In genomic region chr11:10633261-10633660, GRCh38 we compare ENCODE assay signal across 15 cellular contexts.
"Had no signal": no experiment of that assay in that cellular context is flagged by ENCODE, and none has a peak within 500 bp of the region (broad histone marks: within the 10 kb centered on the region; RNA-seq: fewer than 3 reads in every experiment).

No MANE protein-coding gene starts in this region.

- H3K27ac ChIP-seq: colonic mucosa, heart right ventricle, parathyroid adenoma, testis, uterus had no signal

- H3K27ac Mint-ChIP-seq: activated CD8-positive, alpha-beta T cell treated with anti-CD3 and anti-CD28 coated beads, Interleukin-2, amount 10 ng/mL, durations not matched to agents 7 days and 5 days; activated naive CD4-positive, alpha-beta T cell treated with anti-CD3 and anti-CD28 coated beads for 36 hours had no signal

- ATAC-seq: activated CD8-positive, alpha-beta T cell treated with anti-CD3 and anti-CD28 coated beads, Interleukin-2, amount 10 ng/mL, durations not matched to agents 7 days and 5 days; heart right ventricle had no signal

- H3K4me3 Mint-ChIP-seq: activated CD8-positive, alpha-beta T cell treated with anti-CD3 and anti-CD28 coated beads, Interleukin-2, amount 10 ng/mL, durations not matched to agents 7 days and 5 days; activated naive CD4-positive, alpha-beta T cell treated with anti-CD3 and anti-CD28 coated beads for 36 hours; stimulated activated naive CD8-positive, alpha-beta T cell treated with anti-CD3 and anti-CD28 coated beads, Interleukin-15, Interleukin-2, amounts not matched to agents 100 ng/mL and 50 ng/mL, for 24 hours had no signal

- H3K27me3 ChIP-seq: colonic mucosa, heart right ventricle, testis, uterus had no signal

- H3K4me3 ChIP-seq: colonic mucosa, heart right ventricle, testis, uterus had no signal

- H2AFZ ChIP-seq: parathyroid adenoma had no signal

- H3K4me1 ChIP-seq: colonic mucosa, parathyroid adenoma, testis had no signal

- H3K79me2 ChIP-seq: parathyroid adenoma had no signal

- DNase-seq: activated CD4-positive, alpha-beta T cell treated with anti-CD3 and anti-CD28 coated beads for 4 hours; activated CD8-positive, alpha-beta T cell treated with anti-CD3 and anti-CD28 coated beads, Interleukin-2, amount 10 ng/mL, durations not matched to agents 7 days and 5 days; activated naive CD4-positive, alpha-beta T cell treated with anti-CD3 and anti-CD28 coated beads for 36 hours; caudate nucleus; colonic mucosa; effector CD4-positive, alpha-beta T cell; heart right ventricle; kidney; retina; stimulated activated CD4-positive, alpha-beta T cell treated with anti-CD3 and anti-CD28 coated beads, Interleukin-4, amount 100 ng/mL, for 24 hours; T-helper 9 cell; testis; uterus had no signal

- H3K9me3 ChIP-seq: colonic mucosa, heart right ventricle, testis, uterus had no signal

- H3K36me3 ChIP-seq: colonic mucosa, heart right ventricle, uterus had no signal

- H3K27me3 Mint-ChIP-seq: stimulated activated naive CD8-positive, alpha-beta T cell treated with anti-CD3 and anti-CD28 coated beads, Interleukin-15, Interleukin-2, amounts not matched to agents 100 ng/mL and 50 ng/mL, for 24 hours had no signal

- H3K9me3 Mint-ChIP-seq: activated naive CD4-positive, alpha-beta T cell treated with anti-CD3 and anti-CD28 coated beads for 36 hours; stimulated activated naive CD8-positive, alpha-beta T cell treated with anti-CD3 and anti-CD28 coated beads, Interleukin-15, Interleukin-2, amounts not matched to agents 100 ng/mL and 50 ng/mL, for 24 hours had no signal
